ENCODE assay signal across 12 cellular contexts in genomic region chr1:235557495-235557894, GRCh38. TPM values are rescaled to one million over a fixed set of nuclear protein-coding genes. Genes with fewer than 3 reads are reported as not detected.
DNase-seq lines count a peak whose midpoint lies in the region; ATAC-seq and TF ChIP-seq lines count a peak whose summit lies in the region.
"Had no signal": no experiment of that assay in that cellular context is flagged by ENCODE, and none has a peak within 500 bp of the region (broad histone marks: within the 10 kb centered on the region; RNA-seq: fewer than 3 reads in every experiment).

No MANE protein-coding gene starts in this region.

- DNase-seq in COLO668 (lab: John Stamatoyannopoulos, UW; ENCODE audit: unreplicated experiment) (peak; percentile 28), iPS-NIHi11 (ENCODE audit: low spot score) (peak; percentile 55), kidney tubule cell (ENCODE audit: low spot score) (no peak)
- DNase-seq in activated T-helper 2 cell treated with anti-CD3 and anti-CD28 coated beads, Interferon-gamma antibody, Interleukin-2, Interleukin-4, amounts not matched to agents 10 μg/mL and 5 μg/mL and 100 μg/mL, durations not matched to agents 14 hours and 24 hours and 36 hours (ENCODE audit: low spot score), result no peak
- DNase-seq: midbrain, NCI-H226 had no signal

- H3K9me3 Mint-ChIP-seq in activated T-helper 2 cell treated with anti-CD3 and anti-CD28 coated beads, Interferon-gamma antibody, Interleukin-2, Interleukin-4, amounts not matched to agents 10 μg/mL and 5 μg/mL and 100 μg/mL, durations not matched to agents 14 hours and 24 hours and 36 hours, result no peaks in the 10 kb centered on the region

- no peaks in the 10 kb centered on the region for H3K4me1 Mint-ChIP-seq in activated T-helper 2 cell treated with anti-CD3 and anti-CD28 coated beads, Interferon-gamma antibody, Interleukin-2, Interleukin-4, amounts not matched to agents 10 μg/mL and 5 μg/mL and 100 μg/mL, durations not matched to agents 14 hours and 24 hours and 36 hours (ENCODE audit: low read depth)

- no peak overlapping the region for H3K27ac ChIP-seq in VCaP
- H3K27ac ChIP-seq: ascending aorta had no signal

- H3K27me3 Mint-ChIP-seq in activated T-helper 2 cell treated with anti-CD3 and anti-CD28 coated beads, Interferon-gamma antibody, Interleukin-2, Interleukin-4, amounts not matched to agents 10 μg/mL and 5 μg/mL and 100 μg/mL, durations not matched to agents 14 hours and 24 hours and 36 hours (ENCODE audit: low read depth), result peaks cover 2% of the 10 kb centered on the region

- peaks cover 9% of the 10 kb centered on the region for H3K36me3 Mint-ChIP-seq in activated T-helper 2 cell treated with anti-CD3 and anti-CD28 coated beads, Interferon-gamma antibody, Interleukin-2, Interleukin-4, amounts not matched to agents 10 μg/mL and 5 μg/mL and 100 μg/mL, durations not matched to agents 14 hours and 24 hours and 36 hours (ENCODE audit: low read depth)

- H3K27ac Mint-ChIP-seq in activated T-helper 2 cell treated with anti-CD3 and anti-CD28 coated beads, Interferon-gamma antibody, Interleukin-2, Interleukin-4, amounts not matched to agents 10 μg/mL and 5 μg/mL and 100 μg/mL, durations not matched to agents 14 hours and 24 hours and 36 hours, result no peak overlapping the region

- TF ChIP-seq CTCF in GM12873 (IDR thresholded peaks at IDR 0.05; ENCODE audit: insufficient read depth, low read depth, low read length, missing control alignments) (peak; percentile 27), VCaP (conservative IDR thresholded peaks at IDR 0.05) (0 out of 2 replicates have a peak, but pooled peaks have one; percentile 10)

- intact Hi-C loops in activated T-helper 2 cell treated with anti-CD3 and anti-CD28 coated beads, Interferon-gamma antibody, Interleukin-2, Interleukin-4, amounts not matched to agents 10 μg/mL and 5 μg/mL and 100 μg/mL, durations not matched to agents 14 hours and 24 hours and 36 hours (cut with micrococcal nuclease), result no loop called here

- ATAC-seq in HG02759 (IDR thresholded peaks at IDR 0.05; ENCODE audit: unreplicated experiment), result no peak
- ATAC-seq in HG03342 (IDR thresholded peaks at IDR 0.05; ENCODE audit: unreplicated experiment), result no peak
- ATAC-seq: Right ventricle myocardium inferior had no signal

- no peak overlapping the region for H3K4me3 Mint-ChIP-seq in activated T-helper 2 cell treated with anti-CD3 and anti-CD28 coated beads, Interferon-gamma antibody, Interleukin-2, Interleukin-4, amounts not matched to agents 10 μg/mL and 5 μg/mL and 100 μg/mL, durations not matched to agents 14 hours and 24 hours and 36 hours (ENCODE audit: low read depth)

RNA-seq across cellular contexts. Expression of gene B3GALNT2, which starts 53.2 kb away (rescaled TPM):
- 15.7 and 15.8 TPM in 2 replicates for total RNA-seq in activated T-helper 2 cell treated with anti-CD3 and anti-CD28 coated beads, Interferon-gamma antibody, Interleukin-2, Interleukin-4, amounts not matched to agents 10 μg/mL and 5 μg/mL and 100 μg/mL, durations not matched to agents 14 hours and 24 hours and 36 hours

Comparison
In these comparisons a context has a peak if more than half of its experiments do, and no peak if none do; other contexts are left out.
1. DNase-seq: peak in COLO668 (single experiment) and iPS-NIHi11 (single experiment); none in activated T-helper 2 cell treated with anti-CD3 and anti-CD28 coated beads, Interferon-gamma antibody, Interleukin-2, Interleukin-4, amounts not matched to agents 10 μg/mL and 5 μg/mL and 100 μg/mL, durations not matched to agents 14 hours and 24 hours and 36 hours (single experiment) and kidney tubule cell (single experiment).